Comparison of ENCODE assay signal across 27 cellular contexts in genomic region chr3:52608337-52608736, GRCh38.
"Had no signal": no experiment of that assay in that cellular context is flagged by ENCODE, and none has a peak within 500 bp of the region (broad histone marks: within the 10 kb centered on the region; RNA-seq: fewer than 3 reads in every experiment).

No MANE protein-coding gene starts in this region.

- H3K4me1 ChIP-seq: ascending aorta had no signal

- H3K9me3 ChIP-seq: ascending aorta, body of pancreas had no signal

- H3K4me3 ChIP-seq: ascending aorta, body of pancreas, SK-N-MC had no signal

- H3K27ac ChIP-seq: ascending aorta, SK-N-MC had no signal

- ATAC-seq: activated naive CD4-positive, alpha-beta T cell treated with anti-CD3 and anti-CD28 coated beads, Interleukin-2, amount 50 U/mL, for 72 hours; activated naive CD8-positive, alpha-beta T cell treated with anti-CD3 and anti-CD28 coated beads, Interleukin-2, amount 50 U/mL, for 24 hours; activated T-cell treated with anti-CD3 and anti-CD28 coated beads, Interleukin-2, amount 50 U/mL, for 4 hours; body of pancreas; Right ventricle myocardium inferior; T-cell had no signal

- H3K27me3 ChIP-seq: ascending aorta, body of pancreas had no signal

- DNase-seq: activated CD4-positive, alpha-beta memory T cell treated with anti-CD3 and anti-CD28 coated beads for 36 hours; activated CD4-positive, alpha-beta T cell treated with anti-CD3 and anti-CD28 coated beads, Interleukin-2, amount 10 ng/mL, durations not matched to agents 7 days and 5 days; activated CD4-positive, CD25-positive, alpha-beta regulatory T cell; activated CD8-positive, alpha-beta memory T cell treated with anti-CD3 and anti-CD28 coated beads for 24 hours; activated effector memory CD4-positive, alpha-beta T cell treated with anti-CD3 and anti-CD28 coated beads, Interleukin-2, amount 50 U/mL, for 16 hours; activated naive CD4-positive, alpha-beta T cell treated with Interleukin-2 at 50 U/mL for 16 hours; activated naive CD8-positive, alpha-beta T cell treated with anti-CD3 and anti-CD28 coated beads, Interleukin-2, amount 50 U/mL, for 24 hours; activated T-cell treated with anti-CD3 and anti-CD28 coated beads, Interleukin-2, amount 50 U/mL, for 4 hours; amniotic stem cell; body of pancreas; Kasumi-1; NCI-H1105; NCI-H1436; NCI-H1694 treated with DMSO at 0.1 percent for 48 hours; NCI-H2029 treated with DMSO at 0.1 percent for 48 hours; NCI-H345; NCI-H510A; NCI-H526 treated with DMSO at 0.1 percent for 48 hours; NCI-H82; RPMI8226; T-cell; T-helper 2 cell; T1000 had no signal
